ENCODE assay signal across 10 cellular contexts in genomic region chrX:119467433-119467832, GRCh38. TPM values are rescaled to one million over a fixed set of nuclear protein-coding genes. Genes with fewer than 3 reads are reported as not detected.
DNase-seq lines count a peak whose midpoint lies in the region; ATAC-seq and TF ChIP-seq lines count a peak whose summit lies in the region.
"Had no signal": no experiment of that assay in that cellular context is flagged by ENCODE, and none has a peak within 500 bp of the region (broad histone marks: within the 10 kb centered on the region; RNA-seq: fewer than 3 reads in every experiment).

No MANE protein-coding gene starts in this region.

- H3K36me3 Mint-ChIP-seq in WTC11 = peaks cover 19% of the 10 kb centered on the region

- no peak for ATAC-seq in WTC11
- ATAC-seq in HG03097 (IDR thresholded peaks at IDR 0.05; ENCODE audit: low FRiP score, unreplicated experiment) = no peak

- 31% methylated on average over 6 of the region's 6 CpGs for WGBS in liver
- WGBS in prostate gland = 87% methylated on average over 6 of the region's 6 CpGs

- H3K9ac ChIP-seq in liver (ENCODE audit: low read depth in 1 of 2, low read length in 2 of 2) = no peak overlapping the region
- H3K9ac ChIP-seq: parathyroid adenoma had no signal

- peak overlapping the region; percentile 61 for H3K4me3 Mint-ChIP-seq in WTC11

- no peaks in the 10 kb centered on the region for H3K4me1 ChIP-seq in ACC112 (ENCODE audit: control insufficient read depth, insufficient read depth, low read length, unreplicated experiment)
- H3K4me1 ChIP-seq in DOHH2 (ENCODE audit: control insufficient read depth, low read length) = peaks cover 13% of the 10 kb centered on the region
- H3K4me1 ChIP-seq in liver (ENCODE audit: control insufficient read depth in 4 of 4, insufficient read depth in 4 of 4, low read length in 3 of 4) = peaks cover 0 to 32% (median 8%) of the 10 kb centered on the region in 4 donors
- H3K4me1 ChIP-seq in prostate gland (replicated peaks) = no peaks in the 10 kb centered on the region

- CTCF ChIA-PET in WTC11 (lab: Charles Lee) = interaction anchor here (0.9 kb wide), 1 partner anchor 15 kb away, joined by 6 read pairs; no protein-coding TSS in a partner anchor

- H3K27ac Mint-ChIP-seq in WTC11 = no peak overlapping the region

- TF ChIP-seq RAD21 in liver (IDR thresholded peaks at IDR 0.05) = peak in 1 of 2 donors; percentile 7

- intact Hi-C loops in prostate gland (cut with DNase I) = loop anchor here (5.0 to 10.0 kb wide), 2 partner anchors 70 to 107 kb away; partner anchors contain the start of genes SLC25A43 and UBE2A

- H3K79me2 ChIP-seq in ACC112 (ENCODE audit: control insufficient read depth, insufficient read depth, low read length, unreplicated experiment) (peaks cover 16% of the 10 kb centered on the region), DOHH2 (ENCODE audit: control insufficient read depth, low read length) (peaks cover 17% of the 10 kb centered on the region)
- H3K79me2 ChIP-seq: parathyroid adenoma had no signal

- H3K4me1 Mint-ChIP-seq in WTC11 = 0 out of 2 replicates have a peak, but pooled peaks cover 5% of the 10 kb centered on the region

- TF ChIP-seq POLR2A in prostate gland (IDR thresholded peaks at IDR 0.05) = no peak

- peaks cover 17% of the 10 kb centered on the region for H3F3A ChIP-seq in DOHH2 (ENCODE audit: control insufficient read depth, insufficient read depth)

- H3K4me2 ChIP-seq in DOHH2 (ENCODE audit: low read length) = peak overlapping the region; percentile 84

- H3K27ac ChIP-seq in ACC112 (ENCODE audit: low read depth, low read length) = no peak overlapping the region
- H3K27ac ChIP-seq in DOHH2 (ENCODE audit: low read depth, low read length) = no peak overlapping the region
- peak overlapping the region; percentile 37 to 56 for H3K27ac ChIP-seq in liver (ENCODE audit: low read depth in 1 of 2, low read length in 2 of 2)
- no peak overlapping the region for H3K27ac ChIP-seq in prostate gland

- peaks cover 9% of the 10 kb centered on the region; the same call in 1 of the 2 replicates for H3K36me3 ChIP-seq in ACC112 (ENCODE audit: insufficient read depth, low read length)
- peaks cover 23% of the 10 kb centered on the region for H3K36me3 ChIP-seq in DOHH2 (ENCODE audit: control insufficient read depth, low read length)
- peaks cover 0 to 8% (median 7%) of the 10 kb centered on the region in 4 donors for H3K36me3 ChIP-seq in liver (ENCODE audit: control insufficient read depth in 4 of 4, insufficient read depth in 3 of 4, low read depth in 1 of 4, low read length in 3 of 4)
- H3K36me3 ChIP-seq in prostate gland = no peaks in the 10 kb centered on the region

- H3K4me3 ChIP-seq in ACC112 (ENCODE audit: low read depth, low read length) (peak overlapping the region; percentile 96; the same call in 1 of the 2 replicates), DOHH2 (ENCODE audit: low read length) (peak overlapping the region; percentile 94), liver (ENCODE audit: low read depth in 1 of 3, low read length in 3 of 3) (peak overlapping the region; percentile 16 to 64 (median 29)), prostate gland (no peak overlapping the region)

- no peaks in the 10 kb centered on the region for H3K9me3 ChIP-seq in DOHH2 (ENCODE audit: control insufficient read depth, insufficient read depth, low read length)
- H3K9me3 ChIP-seq in liver (ENCODE audit: control insufficient read depth in 4 of 4, low read length in 3 of 4) = no peaks in the 10 kb centered on the region
- H3K9me3 ChIP-seq in prostate gland = no peaks in the 10 kb centered on the region
- H3K9me3 ChIP-seq: transverse colon had no signal

- no peaks in the 10 kb centered on the region for H3K27me3 ChIP-seq in ACC112 (ENCODE audit: insufficient read depth, low read length)
- H3K27me3 ChIP-seq in DOHH2 (ENCODE audit: control insufficient read depth, low read length) = no peaks in the 10 kb centered on the region
- H3K27me3 ChIP-seq in liver (ENCODE audit: control insufficient read depth in 4 of 4, insufficient read depth in 4 of 4, low read length in 3 of 4) = no peaks in the 10 kb centered on the region
- H3K27me3 ChIP-seq in prostate gland (replicated peaks; ENCODE audit: insufficient read depth) = no peaks in the 10 kb centered on the region
- H3K27me3 ChIP-seq: transverse colon had no signal

- POLR2A ChIA-PET in WTC11 (lab: Charles Lee) = interaction anchor here (0.7 kb wide), 1 partner anchor 13 kb away, joined by 4 read pairs; no protein-coding TSS in a partner anchor

- H4K20me1 ChIP-seq in DOHH2 (ENCODE audit: control insufficient read depth, insufficient read depth, low read depth, low read length) = peaks cover 11% of the 10 kb centered on the region

- no peaks in the 10 kb centered on the region for H3K9me3 Mint-ChIP-seq in WTC11

- TF ChIP-seq CTCF in DOHH2 (IDR thresholded peaks at IDR 0.05; ENCODE audit: low read depth, low read length, poor library complexity, severe bottlenecking) (no peak), WTC11 (IDR thresholded peaks at IDR 0.05) (no peak), liver (IDR thresholded peaks at IDR 0.05; ENCODE audit: low read depth, low read length, missing input control) (no peak), prostate gland (IDR thresholded peaks at IDR 0.05) (no peak)

- H3K9me2 ChIP-seq in DOHH2 (replicated peaks; ENCODE audit: control insufficient read depth, low read length) = no peaks in the 10 kb centered on the region

- no peak overlapping the region for H2AFZ ChIP-seq in ACC112 (ENCODE audit: low read length, unreplicated experiment)

- no peaks in the 10 kb centered on the region for H3K27me3 Mint-ChIP-seq in WTC11 (ENCODE audit: low read depth)

- DNase-seq in WTC11 (ENCODE audit: low spot score) (no peak), RPMI8226 (no peak), T-helper 1 cell (no peak), prostate gland (ENCODE audit: low spot score) (no peak)

TF ChIP-seq in WTC11, 78 proteins besides CTCF, POLR2A, EP300 and RAD21 (continues in another document):
- TF ChIP-seq FOXP4 (CRISPR knock-in tag; IDR thresholded peaks at IDR 0.05) (no peak), ZNF263 (CRISPR knock-in tag; IDR thresholded peaks at IDR 0.05; ENCODE audit: low read depth) (no peak)

TF ChIP-seq in liver, 16 proteins besides CTCF, POLR2A, EP300 and RAD21:
- TF ChIP-seq HNF4G (IDR thresholded peaks at IDR 0.05) (no peak), SP1 (IDR thresholded peaks at IDR 0.05) (peak; percentile 40), MAX (IDR thresholded peaks at IDR 0.05) (no peak), FOXA1 (IDR thresholded peaks at IDR 0.05) (no peak), JUND (IDR thresholded peaks at IDR 0.05) (no peak), HNF4A (conservative IDR thresholded peaks at IDR 0.05) (peak; percentile 40 to 46), FOXA2 (IDR thresholded peaks at IDR 0.05) (no peak), ATF3 (IDR thresholded peaks at IDR 0.05) (no peak), RXRA (IDR thresholded peaks at IDR 0.05) (peak in 1 of 2 donors; percentile 1)

RNA-seq across cellular contexts. Expression of gene SLC25A5, which starts 0.8 kb away (rescaled TPM):
- total RNA-seq in WTC11 (2021) = 573 to 595 TPM (median 584 TPM) in 3 replicates
- total RNA-seq in liver = 100 to 1,000 TPM; 191 to 206 TPM
- polyA plus RNA-seq in liver = 100 to 1,000 TPM; 209 to 304 TPM
- total RNA-seq in prostate gland = 100 to 1,000 TPM; 230 to 237 TPM

Comparison
In these comparisons a context has a peak if more than half of its experiments do, and no peak if none do; other contexts are left out.
1. H3K27ac ChIP-seq: peak in liver (2 of 2); none in ACC112 (single experiment), DOHH2 (single experiment) and prostate gland (0 of 2).
2. H3K4me3 ChIP-seq: peak in ACC112 (single experiment), DOHH2 (single experiment) and liver (3 of 3); none in prostate gland (0 of 2).